In genomic region chr11:91860661-91861060, GRCh38 we compare ENCODE assay signal across 31 cellular contexts.
A peak's percentile ranks its signal among the peaks of the same experiment; 100 is the strongest.
DNase-seq lines count a peak whose midpoint lies in the region; ATAC-seq and TF ChIP-seq lines count a peak whose summit lies in the region.
"Had no signal": no experiment of that assay in that cellular context is flagged by ENCODE, and none has a peak within 500 bp of the region (broad histone marks: within the 10 kb centered on the region; RNA-seq: fewer than 3 reads in every experiment).

No MANE protein-coding gene starts in this region.

- peak overlapping the region; percentile 53 for H3K4me2 ChIP-seq in OCI-LY3 (ENCODE audit: low read length)
- H3K4me2 ChIP-seq: GM23338 had no signal

- peak overlapping the region; percentile 15; the same call in 1 of the 2 replicates for H3K4me3 ChIP-seq in OCI-LY3 (ENCODE audit: low read length)
- H3K4me3 ChIP-seq: ascending aorta, GM23338, prostate gland, transverse colon had no signal

- no peaks in the 10 kb centered on the region for H3K36me3 ChIP-seq in OCI-LY3 (replicated peaks; ENCODE audit: low read depth, low read length)
- H3K36me3 ChIP-seq: ascending aorta, prostate gland, transverse colon had no signal

- H3K27ac Mint-ChIP-seq in stimulated activated effector memory CD8-positive, alpha-beta T cell treated with anti-CD3 and anti-CD28 coated beads, Interleukin-12 subunit alpha, Interleukin-12 subunit beta, amount 100 ng/mL, for 72 hours: no peak overlapping the region
- H3K27ac Mint-ChIP-seq: activated naive CD8-positive, alpha-beta T cell treated with anti-CD3 and anti-CD28 coated beads, Interleukin-2, amount 10 ng/mL, durations not matched to agents 7 days and 5 days; activated T-cell treated with anti-CD3 and anti-CD28 coated beads, Interleukin-2, amount 50 U/mL, for 24 hours; CD4-positive, alpha-beta memory T cell; GM23338; HFFc6; naive thymus-derived CD4-positive, alpha-beta T cell had no signal

- H3K4me1 ChIP-seq in OCI-LY3 (ENCODE audit: low read length): peaks cover 29% of the 10 kb centered on the region
- H3K4me1 ChIP-seq: ascending aorta, prostate gland, transverse colon had no signal

- TF ChIP-seq CTCF in OCI-LY3 (IDR thresholded peaks at IDR 0.05; ENCODE audit: low read depth, low read length): no peak

- no peaks in the 10 kb centered on the region for H3K9me3 ChIP-seq in OCI-LY3 (ENCODE audit: insufficient read depth, low read length)
- H3K9me3 ChIP-seq: ascending aorta, prostate gland, transverse colon had no signal

- no peaks in the 10 kb centered on the region for H3K27me3 ChIP-seq in OCI-LY3 (ENCODE audit: low read depth, low read length)
- H3K27me3 ChIP-seq: ascending aorta, transverse colon had no signal

- H3K4me3 Mint-ChIP-seq in stimulated activated effector memory CD8-positive, alpha-beta T cell treated with anti-CD3 and anti-CD28 coated beads, Interleukin-12 subunit alpha, Interleukin-12 subunit beta, amount 100 ng/mL, for 72 hours: no peak overlapping the region
- H3K4me3 Mint-ChIP-seq: activated naive CD8-positive, alpha-beta T cell treated with anti-CD3 and anti-CD28 coated beads, Interleukin-2, amount 10 ng/mL, durations not matched to agents 7 days and 5 days; activated T-cell treated with anti-CD3 and anti-CD28 coated beads, Interleukin-2, amount 50 U/mL, for 24 hours; CD4-positive, alpha-beta memory T cell; GM23338; HFFc6; naive thymus-derived CD4-positive, alpha-beta T cell had no signal

- no peaks in the 10 kb centered on the region for H3K4me1 Mint-ChIP-seq in stimulated activated effector memory CD8-positive, alpha-beta T cell treated with anti-CD3 and anti-CD28 coated beads, Interleukin-12 subunit alpha, Interleukin-12 subunit beta, amount 100 ng/mL, for 72 hours
- H3K4me1 Mint-ChIP-seq: activated naive CD8-positive, alpha-beta T cell treated with anti-CD3 and anti-CD28 coated beads, Interleukin-2, amount 10 ng/mL, durations not matched to agents 7 days and 5 days; CD4-positive, alpha-beta memory T cell; GM23338; naive thymus-derived CD4-positive, alpha-beta T cell had no signal

- peak; percentile 45 for ATAC-seq in GM18870 (IDR thresholded peaks at IDR 0.05; ENCODE audit: unreplicated experiment)
- ATAC-seq in stimulated activated effector memory CD8-positive, alpha-beta T cell treated with anti-CD3 and anti-CD28 coated beads, Interleukin-12 subunit alpha, Interleukin-12 subunit beta, amount 100 ng/mL, for 72 hours: no peak
- ATAC-seq: GM23338; naive thymus-derived CD4-positive, alpha-beta T cell; sciatic nerve had no signal

- no peak overlapping the region for H2AFZ ChIP-seq in OCI-LY3 (ENCODE audit: low read depth, low read length)
- H2AFZ ChIP-seq: GM23338 had no signal

- H3K27ac ChIP-seq in OCI-LY3 (ENCODE audit: low read length): peak overlapping the region; percentile 4
- H3K27ac ChIP-seq: ascending aorta, prostate gland, transverse colon had no signal

- H4K20me1 ChIP-seq in OCI-LY3 (ENCODE audit: insufficient read depth, low read length): no peaks in the 10 kb centered on the region

- H3K79me2 ChIP-seq in OCI-LY3 (ENCODE audit: low read length): no peaks in the 10 kb centered on the region

- H3K9ac ChIP-seq in OCI-LY3 (ENCODE audit: low read length): no peak overlapping the region

- DNase-seq in DMS79 (lab: John Stamatoyannopoulos, UW): peak; percentile 43
- DNase-seq in kidney glomerular epithelial cell (lab: John Stamatoyannopoulos, UW): peak; percentile 85
- DNase-seq in SKM-1 treated with dmso at 0.1 percent for 144 hours (lab: John Stamatoyannopoulos, UW; ENCODE audit: unreplicated experiment): no peak
- no peak for DNase-seq in NCI-H2029 (lab: John Stamatoyannopoulos, UW)
- no peak for DNase-seq in stimulated activated effector memory CD8-positive, alpha-beta T cell treated with anti-CD3 and anti-CD28 coated beads, Interleukin-12 subunit alpha, Interleukin-12 subunit beta, amount 100 ng/mL, for 72 hours (ENCODE audit: low spot score in 2 of 2)
- DNase-seq in DMS153 (lab: John Stamatoyannopoulos, UW): no peak
- DNase-seq: activated CD4-positive, alpha-beta T cell treated with anti-CD3 and anti-CD28 coated beads for 48 hours; activated effector memory CD4-positive, alpha-beta T cell treated with anti-CD3 and anti-CD28 coated beads, Interleukin-2, amount 50 U/mL, for 16 hours; activated naive CD8-positive, alpha-beta T cell treated with anti-CD3 and anti-CD28 coated beads, Interleukin-2, amount 10 ng/mL, durations not matched to agents 7 days and 5 days; activated T-cell treated with anti-CD3 and anti-CD28 coated beads, Interleukin-2, amount 50 U/mL, for 24 hours; CD4-positive, alpha-beta memory T cell; central memory CD4-positive, alpha-beta T cell; cortex of kidney; effector memory CD4-positive, alpha-beta T cell; erythroblast; foreskin fibroblast; head of caudate nucleus; HFFc6; naive thymus-derived CD4-positive, alpha-beta T cell; NCI-H1092; NCI-H1930; NCI-H526; occipital lobe; stimulated activated CD4-positive, alpha-beta T cell treated with anti-CD3 and anti-CD28 coated beads, Interleukin-4, amount 100 ng/mL, for 24 hours; transverse colon had no signal

- H3K36me3 Mint-ChIP-seq in stimulated activated effector memory CD8-positive, alpha-beta T cell treated with anti-CD3 and anti-CD28 coated beads, Interleukin-12 subunit alpha, Interleukin-12 subunit beta, amount 100 ng/mL, for 72 hours: no peaks in the 10 kb centered on the region
- H3K36me3 Mint-ChIP-seq: activated naive CD8-positive, alpha-beta T cell treated with anti-CD3 and anti-CD28 coated beads, Interleukin-2, amount 10 ng/mL, durations not matched to agents 7 days and 5 days; CD4-positive, alpha-beta memory T cell; naive thymus-derived CD4-positive, alpha-beta T cell had no signal

- H3K9me3 Mint-ChIP-seq in stimulated activated effector memory CD8-positive, alpha-beta T cell treated with anti-CD3 and anti-CD28 coated beads, Interleukin-12 subunit alpha, Interleukin-12 subunit beta, amount 100 ng/mL, for 72 hours: peaks cover 13% of the 10 kb centered on the region
- H3K9me3 Mint-ChIP-seq: GM23338 had no signal

Comparison
In these comparisons a context has a peak if more than half of its experiments do, and no peak if none do; other contexts are left out.
1. DNase-seq: peak in DMS79 (single experiment) and kidney glomerular epithelial cell (single experiment); none in SKM-1 treated with dmso at 0.1 percent for 144 hours (single experiment), NCI-H2029 (single experiment), stimulated activated effector memory CD8-positive, alpha-beta T cell treated with anti-CD3 and anti-CD28 coated beads, Interleukin-12 subunit alpha, Interleukin-12 subunit beta, amount 100 ng/mL, for 72 hours (0 of 2) and DMS153 (single experiment).